Comparison of ENCODE assay signal across 17 cellular contexts in the genomic region with DNA sequence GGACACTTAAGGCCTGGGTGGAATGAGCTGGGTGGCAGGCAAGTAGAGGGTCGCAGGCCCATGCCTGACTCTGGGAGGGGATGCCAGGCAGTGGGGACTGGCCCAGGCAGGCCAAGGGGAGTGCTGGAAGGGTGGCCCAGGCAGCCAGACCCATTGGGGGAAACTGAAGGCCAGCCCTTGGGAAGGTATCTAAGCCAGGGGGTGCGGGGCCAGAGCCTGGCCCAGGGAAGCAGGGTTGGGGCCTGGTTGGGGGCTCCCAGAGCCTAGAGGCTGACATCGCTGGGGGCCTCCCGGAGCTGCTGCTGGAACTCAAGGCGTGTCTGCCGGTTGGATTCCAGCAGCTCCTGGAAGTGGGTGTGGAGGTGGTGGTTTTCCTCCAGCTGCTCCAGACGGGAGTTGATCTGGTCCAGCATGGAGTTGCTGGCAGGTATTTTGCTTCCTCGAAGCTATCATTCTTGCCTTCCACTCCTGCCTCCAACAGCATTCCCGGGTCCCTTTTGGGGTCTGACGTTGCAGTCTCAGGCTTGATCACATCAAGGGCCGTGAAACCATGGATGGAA. TPM values are rescaled to one million over a fixed set of nuclear protein-coding genes. Genes with fewer than 3 reads are reported as not detected.
DNase-seq lines count a peak whose midpoint lies in the region; ATAC-seq and TF ChIP-seq lines count a peak whose summit lies in the region.
"Had no signal": no experiment of that assay in that cellular context is flagged by ENCODE, and none has a peak within 500 bp of the region (broad histone marks: within the 10 kb centered on the region; RNA-seq: fewer than 3 reads in every experiment).

No MANE protein-coding gene starts in this region.

- H3K36me3 Mint-ChIP-seq in neural crest cell (ENCODE audit: low read depth) = peaks cover 3% of the 10 kb centered on the region
- H3K36me3 Mint-ChIP-seq in activated CD4-positive, alpha-beta memory T cell treated with anti-CD3 and anti-CD28 coated beads for 36 hours = peaks cover 1% of the 10 kb centered on the region

- intact Hi-C loops in left colon (cut with DNase I, micrococcal nuclease) = no loop called here
- intact Hi-C loops in activated CD4-positive, alpha-beta memory T cell treated with anti-CD3 and anti-CD28 coated beads for 36 hours (cut with micrococcal nuclease) = no loop called here
- intact Hi-C loops in PC-9 (cut with micrococcal nuclease; ENCODE audit: unreplicated experiment) = no loop called here

- H3F3A ChIP-seq in PC-9 (ENCODE audit: insufficient read depth, low read depth) = no peaks in the 10 kb centered on the region

- no peak overlapping the region for H2AFZ ChIP-seq in Karpas-422 (ENCODE audit: low read length)
- H2AFZ ChIP-seq in PC-9 = no peak overlapping the region
- H2AFZ ChIP-seq: GM23248 had no signal

- DNase-seq in Karpas-422 = peak; percentile 32
- DNase-seq in left colon = no peak
- no peak for DNase-seq in neural crest cell (ENCODE audit: low read depth, low spot score)
- DNase-seq in cortex of kidney (lab: John Stamatoyannopoulos, UW) = no peak
- DNase-seq in activated CD4-positive, alpha-beta memory T cell treated with anti-CD3 and anti-CD28 coated beads for 36 hours = no peak
- no peak for DNase-seq in PC-9
- DNase-seq: 8988T; CD4-positive, alpha-beta memory T cell; DMS153; DMS79 treated with DMSO at 0.1 percent for 48 hours; GF-D8; HCEC 1CT had no signal

- no peaks in the 10 kb centered on the region for H3K27me3 Mint-ChIP-seq in neural crest cell (ENCODE audit: low read depth)
- no peaks in the 10 kb centered on the region for H3K27me3 Mint-ChIP-seq in activated CD4-positive, alpha-beta memory T cell treated with anti-CD3 and anti-CD28 coated beads for 36 hours
- H3K27me3 Mint-ChIP-seq: CD4-positive, alpha-beta memory T cell had no signal

- H3K4me3 ChIP-seq in Karpas-422 (ENCODE audit: low read length) (no peak overlapping the region), PC-9 (no peak overlapping the region)
- H3K4me3 ChIP-seq: BLaER1, GM12878, GM23248 had no signal

- H3K4me1 ChIP-seq in Karpas-422 (ENCODE audit: low read length) = no peaks in the 10 kb centered on the region
- no peaks in the 10 kb centered on the region for H3K4me1 ChIP-seq in PC-9 (replicated peaks; ENCODE audit: insufficient read depth)

- POLR2A ChIA-PET in activated CD4-positive, alpha-beta memory T cell treated with anti-CD3 and anti-CD28 coated beads for 36 hours (lab: Charles Lee) = no interaction called here
- POLR2A ChIA-PET in PC-9 (lab: Charles Lee; ENCODE audit: unreplicated experiment) = no interaction called here

- H3K36me3 ChIP-seq in Karpas-422 (ENCODE audit: insufficient read depth, low read length) (no peaks in the 10 kb centered on the region), PC-9 (ENCODE audit: low read depth) (no peaks in the 10 kb centered on the region)
- H3K36me3 ChIP-seq: BLaER1 had no signal

- no peak overlapping the region for H3K9ac ChIP-seq in Karpas-422 (ENCODE audit: low read length)
- H3K9ac ChIP-seq: BLaER1, GM23248 had no signal

- no peak overlapping the region for H3K4me3 Mint-ChIP-seq in neural crest cell
- no peak overlapping the region for H3K4me3 Mint-ChIP-seq in activated CD4-positive, alpha-beta memory T cell treated with anti-CD3 and anti-CD28 coated beads for 36 hours
- H3K4me3 Mint-ChIP-seq: CD14-positive monocyte; CD4-positive, alpha-beta memory T cell had no signal

- H3K4me2 ChIP-seq in Karpas-422 (ENCODE audit: low read depth, low read length, poor library complexity, severe bottlenecking) = no peak overlapping the region
- no peak overlapping the region for H3K4me2 ChIP-seq in PC-9
- H3K4me2 ChIP-seq: BLaER1 had no signal

- TF ChIP-seq CTCF in neural crest cell (conservative IDR thresholded peaks at IDR 0.05) (no peak), PC-9 (conservative IDR thresholded peaks at IDR 0.05) (no peak)

- H3K9me2 ChIP-seq in Karpas-422 (replicated peaks; ENCODE audit: insufficient read depth, low read length) (no peaks in the 10 kb centered on the region), PC-9 (ENCODE audit: insufficient read depth) (no peaks in the 10 kb centered on the region)

- H3K27ac ChIP-seq in Karpas-422 (ENCODE audit: low read length) (no peak overlapping the region), PC-9 (no peak overlapping the region)
- H3K27ac ChIP-seq: BLaER1, GM23248 had no signal

- H3K27ac Mint-ChIP-seq in neural crest cell (ENCODE audit: unreplicated experiment) = peak overlapping the region; percentile 9
- no peak overlapping the region for H3K27ac Mint-ChIP-seq in activated CD4-positive, alpha-beta memory T cell treated with anti-CD3 and anti-CD28 coated beads for 36 hours

- CTCF ChIA-PET in activated CD4-positive, alpha-beta memory T cell treated with anti-CD3 and anti-CD28 coated beads for 36 hours (lab: Charles Lee) = interaction anchor here (2.0 kb wide), 2 partner anchors 203 to 205 kb away, joined by 5 to 7 read pairs; no protein-coding TSS in a partner anchor
- CTCF ChIA-PET in PC-9 (lab: Charles Lee) = no interaction called here

- BruUV-seq in PC-9 (replicated peaks; lab: Mats Ljungman, UMichigan) = no TSS peak

- H3K9me3 ChIP-seq in Karpas-422 (ENCODE audit: low read length) (no peaks in the 10 kb centered on the region), PC-9 (ENCODE audit: insufficient read depth, low read depth) (no peaks in the 10 kb centered on the region)
- H3K9me3 ChIP-seq: BLaER1 had no signal

- ATAC-seq in left colon (peak; percentile 60), GM19467 (IDR thresholded peaks at IDR 0.05; ENCODE audit: unreplicated experiment) (no peak)
- ATAC-seq: GM12878 had no signal

- peaks cover 8% of the 10 kb centered on the region for H3K4me1 Mint-ChIP-seq in neural crest cell
- H3K4me1 Mint-ChIP-seq in activated CD4-positive, alpha-beta memory T cell treated with anti-CD3 and anti-CD28 coated beads for 36 hours (ENCODE audit: low read depth) = peaks cover 2% of the 10 kb centered on the region

- H3K79me2 ChIP-seq in Karpas-422 (ENCODE audit: low read length) (no peaks in the 10 kb centered on the region), PC-9 (ENCODE audit: low read depth) (no peaks in the 10 kb centered on the region)

- no peaks in the 10 kb centered on the region for H3K9me3 Mint-ChIP-seq in neural crest cell
- no peaks in the 10 kb centered on the region for H3K9me3 Mint-ChIP-seq in activated CD4-positive, alpha-beta memory T cell treated with anti-CD3 and anti-CD28 coated beads for 36 hours
- H3K9me3 Mint-ChIP-seq: CD4-positive, alpha-beta memory T cell had no signal

- H4K20me1 ChIP-seq in Karpas-422 (ENCODE audit: insufficient read depth, low read depth, low read length) = no peaks in the 10 kb centered on the region
- no peaks in the 10 kb centered on the region for H4K20me1 ChIP-seq in PC-9 (ENCODE audit: insufficient read depth)
- H4K20me1 ChIP-seq: BLaER1 had no signal

- H3K27me3 ChIP-seq in Karpas-422 (ENCODE audit: low read length) = no peaks in the 10 kb centered on the region
- no peaks in the 10 kb centered on the region for H3K27me3 ChIP-seq in PC-9 (ENCODE audit: insufficient read depth, low read depth)
- H3K27me3 ChIP-seq: BLaER1 had no signal

RNA-seq across cellular contexts. Expression of a gene that starts 35.3 kb away (rescaled TPM):
- 121 and 187 TPM in 2 replicates for total RNA-seq in Karpas-422 (2014; rRNA removed; shearing (Covaris generic); ENCODE audit: low replicate concordance)
- total RNA-seq in left colon (100 to 1,000 TPM; 206 to 255 TPM), neural crest cell (65.0 and 66.5 TPM in 2 replicates), PC-9 (2021) (35.2 and 47.7 TPM in 2 replicates)
- 100 to 1,000 TPM; 128 to 132 TPM for total RNA-seq in activated CD4-positive, alpha-beta memory T cell treated with anti-CD3 and anti-CD28 coated beads for 36 hours

RNA-seq across cellular contexts. Expression of a gene that starts 47.7 kb away (rescaled TPM):
- total RNA-seq in Karpas-422 (2014; rRNA removed; shearing (Covaris generic); ENCODE audit: low replicate concordance) = 0.04 and 0.19 TPM in 2 replicates
- total RNA-seq in left colon = 1 to 10 TPM; 6.2 to 7.0 TPM
- 18.5 and 18.9 TPM in 2 replicates for total RNA-seq in neural crest cell
- 1 to 10 TPM; 1.3 to 1.5 TPM for total RNA-seq in activated CD4-positive, alpha-beta memory T cell treated with anti-CD3 and anti-CD28 coated beads for 36 hours
- 5.2 TPM in 2 replicates for total RNA-seq in PC-9 (2021)
